ENCODE assay signal across 9 cellular contexts in genomic region chr1:172745014-172745413, GRCh38.
A peak's percentile ranks its signal among the peaks of the same experiment; 100 is the strongest.
DNase-seq lines count a peak whose midpoint lies in the region; ATAC-seq and TF ChIP-seq lines count a peak whose summit lies in the region.
"Had no signal": no experiment of that assay in that cellular context is flagged by ENCODE, and none has a peak within 500 bp of the region (broad histone marks: within the 10 kb centered on the region; RNA-seq: fewer than 3 reads in every experiment).

No MANE protein-coding gene starts in this region.

- peak; percentile 52 for ATAC-seq in GM21447 (IDR thresholded peaks at IDR 0.05; ENCODE audit: unreplicated experiment)

- H3K4me1 Mint-ChIP-seq in chondrocyte (ENCODE audit: low read depth) = peaks cover 28% of the 10 kb centered on the region

- intact Hi-C loops in uterus (cut with DNase I; ENCODE audit: low total_unique reads) = no loop called here

- no peak for TF ChIP-seq POLR2A in uterus (IDR thresholded peaks at IDR 0.05)

- H3K27me3 ChIP-seq in SJCRH30 = no peaks in the 10 kb centered on the region; the same call in 1 of the 2 replicates
- no peaks in the 10 kb centered on the region for H3K27me3 ChIP-seq in uterus

- no peak overlapping the region for H3K4me3 Mint-ChIP-seq in chondrocyte (ENCODE audit: unreplicated experiment)

- H3K4me1 ChIP-seq in SJCRH30 = peaks cover 18% of the 10 kb centered on the region
- no peaks in the 10 kb centered on the region for H3K4me1 ChIP-seq in uterus

- no peak overlapping the region for H3K27ac ChIP-seq in SJCRH30
- H3K27ac ChIP-seq in uterus = no peak overlapping the region

- H3K36me3 ChIP-seq in SJCRH30 = no peaks in the 10 kb centered on the region
- H3K36me3 ChIP-seq in uterus = no peaks in the 10 kb centered on the region

- no peak overlapping the region for H3K27ac Mint-ChIP-seq in chondrocyte (ENCODE audit: unreplicated experiment)

- no peak overlapping the region for H3K4me3 ChIP-seq in SJCRH30
- no peak overlapping the region for H3K4me3 ChIP-seq in uterus
- H3K4me3 ChIP-seq: skin epidermis had no signal

- H3K36me3 Mint-ChIP-seq in chondrocyte (ENCODE audit: low read depth) = no peaks in the 10 kb centered on the region

- no peaks in the 10 kb centered on the region for H3K9me3 Mint-ChIP-seq in chondrocyte (ENCODE audit: low read depth)

- H3K27me3 Mint-ChIP-seq in chondrocyte (ENCODE audit: low read depth) = peaks cover 17% of the 10 kb centered on the region

- H3K9me3 ChIP-seq in SJCRH30 (replicated peaks) = no peaks in the 10 kb centered on the region
- H3K9me3 ChIP-seq in uterus = no peaks in the 10 kb centered on the region

- TF ChIP-seq CTCF in chondrocyte (IDR thresholded peaks at IDR 0.05) = peak; percentile 88
- peak; percentile 12 to 56 (median 36) for TF ChIP-seq CTCF in uterus (IDR thresholded peaks at IDR 0.05)

- peak; percentile 53 for DNase-seq in activated T-cell treated with anti-CD3 and anti-CD28 coated beads for 24 hours (ENCODE audit: low read depth)
- DNase-seq in activated T-cell treated with anti-CD3 and anti-CD28 coated beads, Interleukin-2, amount 50 U/mL, for 1 hour = no peak
- peak; percentile 31 for DNase-seq in HK-2 (ENCODE audit: unreplicated experiment)
- peak; percentile 41 to 74 for DNase-seq in SJCRH30
- DNase-seq in chondrocyte (ENCODE audit: low spot score) = no peak
- DNase-seq in medulla oblongata (ENCODE audit: extremely low spot score) = peak; percentile 79
- no peak for DNase-seq in uterus

Comparison
In these comparisons a context has a peak if more than half of its experiments do, and no peak if none do; other contexts are left out.
1. DNase-seq: peak in activated T-cell treated with anti-CD3 and anti-CD28 coated beads for 24 hours (single experiment), HK-2 (single experiment), SJCRH30 (2 of 2) and medulla oblongata (single experiment); none in activated T-cell treated with anti-CD3 and anti-CD28 coated beads, Interleukin-2, amount 50 U/mL, for 1 hour (single experiment), chondrocyte (single experiment) and uterus (0 of 2).